ENCODE assay signal across 8 cellular contexts in the genomic region with DNA sequence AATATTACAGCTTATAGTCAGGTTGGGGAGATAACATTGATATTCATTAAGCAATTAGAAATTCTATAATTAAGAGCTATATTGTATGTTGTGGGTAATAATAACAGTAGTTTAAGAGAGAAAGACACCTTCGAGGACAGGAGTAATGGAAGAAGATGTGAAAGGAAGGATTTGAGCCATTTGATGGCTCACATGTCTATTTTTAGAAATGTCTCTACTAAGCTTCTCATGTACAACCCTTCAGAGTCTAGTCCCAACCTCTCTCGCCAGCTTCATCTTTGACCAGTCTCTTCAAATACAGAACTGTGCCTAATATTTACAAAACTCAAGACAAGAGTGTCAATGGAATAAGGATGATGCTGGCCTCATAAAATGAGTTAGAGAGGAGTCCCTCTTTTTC.
"Had no signal": no experiment of that assay in that cellular context is flagged by ENCODE, and none has a peak within 500 bp of the region (broad histone marks: within the 10 kb centered on the region; RNA-seq: fewer than 3 reads in every experiment).

No MANE protein-coding gene starts in this region.

- H3K27ac ChIP-seq: GM23248 had no signal

- DNase-seq: GM23248, GOT3, H7, HFFc6, IMR-90 had no signal

- H3K4me1 ChIP-seq: HAP-1 had no signal

- H2AFZ ChIP-seq: GM23248 had no signal

- H3K4me3 ChIP-seq: GM23248, HAP-1, K562 had no signal

- ATAC-seq: HCT116, K562 had no signal

- H3K36me3 ChIP-seq: HAP-1 had no signal

- H3K9me3 ChIP-seq: HAP-1 had no signal

- H3K9ac ChIP-seq: GM23248 had no signal
